29 cellular contexts compared by ENCODE assay signal in genomic region chr18:8272254-8272653, GRCh38.
"Had no signal": no experiment of that assay in that cellular context is flagged by ENCODE, and none has a peak within 500 bp of the region (broad histone marks: within the 10 kb centered on the region; RNA-seq: fewer than 3 reads in every experiment).

No MANE protein-coding gene starts in this region.

- H3K27me3 ChIP-seq: neutrophil, ovary, right lobe of liver, sigmoid colon, spleen, suprapubic skin, testis, tibial artery, upper lobe of left lung, vagina had no signal

- FAIRE-seq: urothelium cell line had no signal

- H3K9ac ChIP-seq: parathyroid adenoma had no signal

- H3K4me1 ChIP-seq: parathyroid adenoma, psoas muscle, right lobe of liver, sigmoid colon, spleen, suprapubic skin, testis, tibial artery, vagina had no signal

- H3K9me3 ChIP-seq: neutrophil, ovary, psoas muscle, right lobe of liver, sigmoid colon, spleen, suprapubic skin, testis, tibial artery, upper lobe of left lung, vagina had no signal

- DNase-seq: naive thymus-derived CD8-positive, alpha-beta T cell; nephron progenitor cell; nucleus accumbens; ovary; posterior cingulate gyrus; psoas muscle; right cardiac atrium; right lobe of liver; sigmoid colon; spleen; stimulated activated CD4-positive, alpha-beta T cell treated with anti-CD3 and anti-CD28 coated beads, Interleukin-12 subunit alpha, Interleukin-12 subunit beta, amount 100 ng/mL, for 4 hours; stimulated activated CD4-positive, alpha-beta T cell treated with anti-CD3 and anti-CD28 coated beads, Interleukin-1b, Interleukin-23, amount 100 ng/mL, for 48 hours; stimulated activated CD4-positive, alpha-beta T cell treated with anti-CD3 and anti-CD28 coated beads, Interleukin-4, amount 100 ng/mL, for 1 hour; stimulated activated CD4-positive, alpha-beta T cell treated with anti-CD3 and anti-CD28 coated beads, Interleukin-4, amount 100 ng/mL, for 4 hours; stimulated activated CD8-positive, alpha-beta memory T cell treated with anti-CD3 and anti-CD28 coated beads, Interleukin-4, amount 100 ng/mL, for 48 hours; stimulated activated naive CD4-positive, alpha-beta T cell; stimulated activated naive CD8-positive, alpha-beta T cell treated with anti-CD3 and anti-CD28 coated beads, Interleukin-15, amount 100 ng/mL, for 72 hours; stimulated activated naive CD8-positive, alpha-beta T cell treated with anti-CD3 and anti-CD28 coated beads, Interleukin-15, Interleukin-2, amounts not matched to agents 100 U/mL and 50 U/mL, for 24 hours; substantia nigra; testis; tibial artery; trophoblast cell had no signal

- H3K27ac ChIP-seq: neutrophil, ovary, parathyroid adenoma, psoas muscle, right lobe of liver, sigmoid colon, spleen, suprapubic skin, testis, tibial artery, upper lobe of left lung, vagina had no signal

- H3K4me3 ChIP-seq: ovary, psoas muscle, right lobe of liver, sigmoid colon, smooth muscle cell, spleen, suprapubic skin, testis, tibial artery, upper lobe of left lung, vagina had no signal

- H3K36me3 ChIP-seq: neutrophil, ovary, right lobe of liver, sigmoid colon, spleen, suprapubic skin, tibial artery, upper lobe of left lung, vagina had no signal
